ENCODE assay signal across 12 cellular contexts in genomic region chr5:56490971-56491468, GRCh38.
A peak's percentile ranks its signal among the peaks of the same experiment; 100 is the strongest.
DNase-seq lines count a peak whose midpoint lies in the region; ATAC-seq and TF ChIP-seq lines count a peak whose summit lies in the region.
"Had no signal": no experiment of that assay in that cellular context is flagged by ENCODE, and none has a peak within 500 bp of the region (broad histone marks: within the 10 kb centered on the region; RNA-seq: fewer than 3 reads in every experiment).

No MANE protein-coding gene starts in this region.

- intact Hi-C loops in mucosa of descending colon (cut with DNase I, micrococcal nuclease) = no loop called here

- TF ChIP-seq CTCF in GM13977 (IDR thresholded peaks at IDR 0.05; ENCODE audit: extremely low read depth, insufficient read depth, missing control alignments) = no peak
- no peak for TF ChIP-seq CTCF in mucosa of descending colon (IDR thresholded peaks at IDR 0.05)

- ATAC-seq in GM21529 (IDR thresholded peaks at IDR 0.05; ENCODE audit: unreplicated experiment) = no peak
- no peak for ATAC-seq in mucosa of descending colon

- no peaks in the 10 kb centered on the region for H3K36me3 ChIP-seq in mucosa of descending colon (ENCODE audit: low read depth)
- H3K36me3 ChIP-seq: Peyer's patch, tibial artery had no signal

- no peaks in the 10 kb centered on the region for H3K9me3 ChIP-seq in mucosa of descending colon
- H3K9me3 ChIP-seq: Peyer's patch, tibial artery had no signal

- H3K4me3 ChIP-seq in mucosa of descending colon = no peak overlapping the region
- H3K4me3 ChIP-seq: Peyer's patch, tibial artery had no signal

- in situ Hi-C loops in GM13977 (cut with MboI; ENCODE audit: low pct_unique_long_range_greater_than_20kb, low sequenced_read_pairs, unreplicated experiment) = no loop called here

- H3K4me1 ChIP-seq in mucosa of descending colon (ENCODE audit: low read depth) = no peaks in the 10 kb centered on the region
- H3K4me1 ChIP-seq: Peyer's patch, tibial artery had no signal

- peak; percentile 22 for DNase-seq in NCI-H82 treated with DMSO at 0.1 percent for 48 hours (lab: John Stamatoyannopoulos, UW; ENCODE audit: unreplicated experiment)
- peak; percentile 40 for DNase-seq in activated T-cell treated with anti-CD3 and anti-CD28 coated beads for 4 hours
- DNase-seq in kidney tubule cell (ENCODE audit: low spot score) = peak; percentile 56
- DNase-seq in stimulated activated CD8-positive, alpha-beta memory T cell treated with anti-CD3 and anti-CD28 coated beads, Interleukin-4, amount 100 ng/mL, for 48 hours = peak; percentile 36
- no peak for DNase-seq in GM13977 (ENCODE audit: low spot score)
- DNase-seq in anterior cingulate cortex (lab: John Stamatoyannopoulos, UW) = no peak
- no peak for DNase-seq in mucosa of descending colon
- DNase-seq: effector CD8-positive, alpha-beta T cell; Peyer's patch; retina; tibial artery had no signal

Comparison
In these comparisons a context has a peak if more than half of its experiments do, and no peak if none do; other contexts are left out.
1. DNase-seq: peak in NCI-H82 treated with DMSO at 0.1 percent for 48 hours (single experiment), activated T-cell treated with anti-CD3 and anti-CD28 coated beads for 4 hours (single experiment), kidney tubule cell (single experiment) and stimulated activated CD8-positive, alpha-beta memory T cell treated with anti-CD3 and anti-CD28 coated beads, Interleukin-4, amount 100 ng/mL, for 48 hours (single experiment); none in GM13977 (single experiment), anterior cingulate cortex (0 of 58) and mucosa of descending colon (0 of 3).